In the genomic region with DNA sequence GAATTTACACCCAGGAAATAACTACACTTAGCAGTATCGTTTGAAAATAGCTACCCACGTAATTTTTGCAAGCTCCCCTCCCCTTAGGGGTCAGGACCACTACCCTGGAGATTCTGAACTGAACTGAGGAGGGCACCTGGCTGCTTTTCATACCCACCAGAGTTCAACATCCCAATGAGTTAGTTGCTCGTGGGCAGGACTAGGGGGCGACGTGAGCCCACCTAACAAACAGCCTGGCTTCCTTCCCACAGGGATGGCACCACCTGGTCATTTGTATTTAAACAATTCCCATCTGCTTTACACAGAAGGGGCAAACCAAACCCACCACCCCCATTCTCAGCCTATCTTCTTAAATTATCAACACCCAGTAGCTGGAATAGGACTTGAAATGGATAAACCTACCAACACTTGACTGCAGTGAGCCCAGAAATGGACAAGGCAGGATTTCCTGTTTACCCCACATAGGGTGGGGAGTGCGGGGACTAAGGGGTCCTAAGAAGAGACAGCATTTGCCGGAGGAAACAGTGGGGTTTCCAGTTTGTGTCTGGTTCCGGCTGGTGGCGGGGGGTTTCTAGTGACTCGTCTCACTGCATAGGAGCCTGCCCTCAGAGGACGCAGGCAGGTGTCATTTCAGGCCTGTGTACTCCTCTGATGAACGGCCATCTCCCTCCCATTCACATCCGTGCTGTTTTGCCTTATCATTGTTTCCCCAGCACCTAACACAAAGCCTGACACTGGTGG, we compare ENCODE assay signal across 8 cellular contexts. TPM values are rescaled to one million over a fixed set of nuclear protein-coding genes. Genes with fewer than 3 reads are reported as not detected.
DNase-seq lines count a peak whose midpoint lies in the region; ATAC-seq and TF ChIP-seq lines count a peak whose summit lies in the region.
"Had no signal": no experiment of that assay in that cellular context is flagged by ENCODE, and none has a peak within 500 bp of the region (broad histone marks: within the 10 kb centered on the region; RNA-seq: fewer than 3 reads in every experiment).

No MANE protein-coding gene starts in this region.

- TF ChIP-seq CTCF in DND-41 (IDR thresholded peaks at IDR 0.05; ENCODE audit: borderline replicate concordance, extremely low read depth, low read length, poor library complexity, severe bottlenecking) (peak; percentile 71), mesothelial cell of epicardium (IDR thresholded peaks at IDR 0.05; ENCODE audit: unreplicated experiment) (no peak), spleen (IDR thresholded peaks at IDR 0.05 in 8 of 11, conservative IDR thresholded peaks at IDR 0.05 in 3 of 11) (no peak)

- no peak for TF ChIP-seq POLR2A in spleen (IDR thresholded peaks at IDR 0.05)

- H3K9ac ChIP-seq in DND-41 (ENCODE audit: low read depth, low read length): no peak overlapping the region

- H3K27ac ChIP-seq in DND-41 (ENCODE audit: low read length) (no peak overlapping the region), spleen (no peak overlapping the region)

- H2AFZ ChIP-seq in DND-41 (ENCODE audit: low read depth, low read length): no peak overlapping the region

- 0 out of 2 replicates have a peak, but pooled peaks cover 2% of the 10 kb centered on the region for H4K20me1 ChIP-seq in DND-41 (ENCODE audit: insufficient read depth, low read length)

- no peak overlapping the region for H3K4me3 Mint-ChIP-seq in mesothelial cell of epicardium

- H3K27me3 Mint-ChIP-seq in mesothelial cell of epicardium (ENCODE audit: low read depth): no peaks in the 10 kb centered on the region

- 29 to 58% (median 38%) methylated on average over 11 to 13 of the region's 13 CpGs for whole genome bisulfite sequencing in spleen, 5 donors

- H3K27me3 ChIP-seq in DND-41 (ENCODE audit: insufficient read depth, low read length, poor library complexity) (no peaks in the 10 kb centered on the region), spleen (replicated peaks in 1 of 7) (no peaks in the 10 kb centered on the region)

- no peaks in the 10 kb centered on the region for H3K4me1 ChIP-seq in DND-41 (ENCODE audit: insufficient read depth, low read length)
- peaks cover 0 to 6% (median 2%) of the 10 kb centered on the region in 6 donors for H3K4me1 ChIP-seq in spleen

- DNase-seq in DND-41 (peak; percentile 36), HK-2 (ENCODE audit: unreplicated experiment) (peak; percentile 24), mesothelial cell of epicardium (ENCODE audit: low spot score in 2 of 2, unreplicated experiment in 2 of 2) (no peak), spleen (no peak), NCI-H2029 (lab: John Stamatoyannopoulos, UW) (no peak)
- peak; percentile 26 for DNase-seq in activated gamma-delta T cell treated with anti-CD3 and anti-CD28 coated beads, Interleukin-2, amount 50 U/mL, for 16 hours (ENCODE audit: low read depth)
- DNase-seq: NCI-H1694 had no signal

- no peaks in the 10 kb centered on the region for H3K9me3 Mint-ChIP-seq in mesothelial cell of epicardium

- peaks cover 6% of the 10 kb centered on the region for H3K4me1 Mint-ChIP-seq in mesothelial cell of epicardium

- H3K79me2 ChIP-seq in DND-41 (ENCODE audit: insufficient read depth, low read length): no peaks in the 10 kb centered on the region

- H3K4me3 ChIP-seq in DND-41 (ENCODE audit: low read depth in 1 of 2, low read length in 2 of 2) (no peak overlapping the region), spleen (no peak overlapping the region)

- no peaks in the 10 kb centered on the region for H3K9me3 ChIP-seq in DND-41 (ENCODE audit: insufficient read depth, low read length, severe bottlenecking)
- H3K9me3 ChIP-seq in spleen: no peaks in the 10 kb centered on the region

- peak overlapping the region; percentile 1 for H3K27ac Mint-ChIP-seq in mesothelial cell of epicardium

- H3K36me3 ChIP-seq in DND-41 (ENCODE audit: insufficient read depth, low read length) (no peaks in the 10 kb centered on the region), spleen (no peaks in the 10 kb centered on the region)

- H3K4me2 ChIP-seq in DND-41 (ENCODE audit: insufficient read depth, low read length): no peak overlapping the region

- peak; percentile 67; the same call in 2 of the 3 replicates for ATAC-seq in DND-41 (ENCODE audit: insufficient read depth, low read depth)
- ATAC-seq in HG02798 (IDR thresholded peaks at IDR 0.05; ENCODE audit: poor library complexity, unreplicated experiment): no peak

- intact Hi-C loops in spleen (cut with DNase I; ENCODE audit: low total_unique reads): loop anchor here (10.0 kb wide), 1 partner anchor 421 kb away; no protein-coding TSS in a partner anchor

- no peaks in the 10 kb centered on the region for H3K36me3 Mint-ChIP-seq in mesothelial cell of epicardium

RNA-seq across cellular contexts. Expression of gene VGLL4, which starts 11.6 kb away (rescaled TPM):
- 137 to 140 TPM (median 138 TPM) in 3 replicates for total RNA-seq in mesothelial cell of epicardium
- 10 to 100 TPM; 45.9 to 80.2 (median 55.2) TPM for total RNA-seq in spleen
- 10 to 100 TPM; 13.5 to 37.5 (median 17.0) TPM for polyA plus RNA-seq in spleen

Comparison
In these comparisons a context has a peak if more than half of its experiments do, and no peak if none do; other contexts are left out.
1. DNase-seq: peak in DND-41 (single experiment), HK-2 (single experiment) and activated gamma-delta T cell treated with anti-CD3 and anti-CD28 coated beads, Interleukin-2, amount 50 U/mL, for 16 hours (single experiment); none in mesothelial cell of epicardium (0 of 2), spleen (single experiment) and NCI-H2029 (single experiment).